In genomic region chr20:32315885-32316284, GRCh38 we compare ENCODE assay signal across 19 cellular contexts. TPM values are rescaled to one million over a fixed set of nuclear protein-coding genes. Genes with fewer than 3 reads are reported as not detected.
A peak's percentile ranks its signal among the peaks of the same experiment; 100 is the strongest.
DNase-seq lines count a peak whose midpoint lies in the region; ATAC-seq, FAIRE-seq and TF ChIP-seq lines count a peak whose summit lies in the region.
"Had no signal": no experiment of that assay in that cellular context is flagged by ENCODE, and none has a peak within 500 bp of the region (broad histone marks: within the 10 kb centered on the region; RNA-seq: fewer than 3 reads in every experiment).

No MANE protein-coding gene starts in this region.

- no peak for DNase-seq in activated T-cell treated with anti-CD3 and anti-CD28 coated beads, Interleukin-2, amount 50 U/mL, for 24 hours
- DNase-seq in activated T-cell treated with anti-CD3 and anti-CD28 coated beads, Interleukin-2, amount 50 U/mL, for 48 hours, result no peak
- DNase-seq in LHCN-M2 (ENCODE audit: low read depth), result peak; percentile 72
- no peak for DNase-seq in activated naive CD8-positive, alpha-beta T cell treated with anti-CD3 and anti-CD28 coated beads, Interleukin-2, amount 50 U/mL, for 24 hours
- DNase-seq in pancreas, result peak in 4 of 6 donors; percentile 75 to 87 (median 82)
- no peak for DNase-seq in COLO829 (ENCODE audit: low spot score)
- DNase-seq in NOMO-1 treated with dmso at 0.1 percent for 144 hours (lab: John Stamatoyannopoulos, UW; ENCODE audit: unreplicated experiment), result no peak
- DNase-seq: DMS 273 treated with DMSO at 0.1 percent for 48 hours, GDM1, HCEC 1CT, MV-4-11, NCI-H1417, NCI-H2029 treated with DMSO at 0.1 percent for 48 hours, NCI-H446 treated with DMSO at 0.1 percent for 48 hours had no signal

- 32 to 34% methylated on average over 2 of the region's 2 CpGs for WGBS in pancreas, 2 donors

- peak overlapping the region; percentile 73 to 88 (median 76) for H3K27ac ChIP-seq in pancreas
- H3K27ac ChIP-seq: BLaER1 had no signal

- H3K4me3 Mint-ChIP-seq in activated T-cell treated with anti-CD3 and anti-CD28 coated beads, Interleukin-2, amount 50 U/mL, for 24 hours, result no peak overlapping the region
- H3K4me3 Mint-ChIP-seq in activated naive CD8-positive, alpha-beta T cell treated with anti-CD3 and anti-CD28 coated beads, Interleukin-2, amount 50 U/mL, for 24 hours, result no peak overlapping the region

- no peak for FAIRE-seq in pancreas (lab: Jason Lieb, UNC)
- FAIRE-seq: A204.1, GM12891, GM18507 had no signal

- no peaks in the 10 kb centered on the region for H3K9me3 Mint-ChIP-seq in activated T-cell treated with anti-CD3 and anti-CD28 coated beads, Interleukin-2, amount 50 U/mL, for 24 hours
- no peaks in the 10 kb centered on the region for H3K9me3 Mint-ChIP-seq in activated naive CD8-positive, alpha-beta T cell treated with anti-CD3 and anti-CD28 coated beads, Interleukin-2, amount 50 U/mL, for 24 hours

- no peaks in the 10 kb centered on the region for H3K27me3 Mint-ChIP-seq in activated T-cell treated with anti-CD3 and anti-CD28 coated beads, Interleukin-2, amount 50 U/mL, for 24 hours
- H3K27me3 Mint-ChIP-seq in activated naive CD8-positive, alpha-beta T cell treated with anti-CD3 and anti-CD28 coated beads, Interleukin-2, amount 50 U/mL, for 24 hours, result no peaks in the 10 kb centered on the region

- ATAC-seq in activated naive CD8-positive, alpha-beta T cell treated with anti-CD3 and anti-CD28 coated beads, Interleukin-2, amount 50 U/mL, for 24 hours, result no peak
- ATAC-seq in pancreas (peak; percentile 87 to 91 (median 90)), GM21515 (IDR thresholded peaks at IDR 0.05; ENCODE audit: unreplicated experiment) (no peak)

- H3K9me3 ChIP-seq in pancreas, result no peaks in the 10 kb centered on the region
- H3K9me3 ChIP-seq: BLaER1 had no signal

- H3K36me3 Mint-ChIP-seq in activated T-cell treated with anti-CD3 and anti-CD28 coated beads, Interleukin-2, amount 50 U/mL, for 24 hours (ENCODE audit: low read depth), result peaks cover 88% of the 10 kb centered on the region
- H3K36me3 Mint-ChIP-seq in activated naive CD8-positive, alpha-beta T cell treated with anti-CD3 and anti-CD28 coated beads, Interleukin-2, amount 50 U/mL, for 24 hours (ENCODE audit: low read depth), result peaks cover 72% of the 10 kb centered on the region

- peak overlapping the region in 2 of 4 donors; percentile 29 for H3K4me3 ChIP-seq in pancreas
- H3K4me3 ChIP-seq: BLaER1 had no signal

- peaks cover 0 to 6% (median 0%) of the 10 kb centered on the region in 3 donors for H3K4me1 ChIP-seq in pancreas
- H3K4me1 ChIP-seq: BLaER1 had no signal

- intact Hi-C loops in pancreas (cut with DNase I), result no loop called here

- TF ChIP-seq CTCF in pancreas (IDR thresholded peaks at IDR 0.05), result no peak

- H3K27me3 ChIP-seq in pancreas, result no peaks in the 10 kb centered on the region
- H3K27me3 ChIP-seq: BLaER1 had no signal

- peak overlapping the region; percentile 88 for H3K27ac Mint-ChIP-seq in activated T-cell treated with anti-CD3 and anti-CD28 coated beads, Interleukin-2, amount 50 U/mL, for 24 hours
- peak overlapping the region; percentile 52 for H3K27ac Mint-ChIP-seq in activated naive CD8-positive, alpha-beta T cell treated with anti-CD3 and anti-CD28 coated beads, Interleukin-2, amount 50 U/mL, for 24 hours

- H3K36me3 ChIP-seq in pancreas, result peaks cover 0 to 8% (median 3%) of the 10 kb centered on the region in 3 donors

- peaks cover 25% of the 10 kb centered on the region for H3K4me1 Mint-ChIP-seq in activated T-cell treated with anti-CD3 and anti-CD28 coated beads, Interleukin-2, amount 50 U/mL, for 24 hours (ENCODE audit: low read depth)
- H3K4me1 Mint-ChIP-seq in activated naive CD8-positive, alpha-beta T cell treated with anti-CD3 and anti-CD28 coated beads, Interleukin-2, amount 50 U/mL, for 24 hours, result peaks cover 17% of the 10 kb centered on the region

RNA-seq across cellular contexts. Expression of gene KIF3B, which starts 38.4 kb away (rescaled TPM):
- total RNA-seq in LHCN-M2 (2014; rRNA removed), result 18.0 and 18.8 TPM in 2 replicates
- polyA plus RNA-seq in LHCN-M2 (2012), result 14.5 TPM
- 10 to 100 TPM; 23.7 to 35.4 (median 27.9) TPM for total RNA-seq in pancreas
- polyA plus RNA-seq in pancreas, result 10 to 100 TPM; 11.0 to 19.4 TPM

RNA-seq across cellular contexts. Expression of gene ASXL1, which starts 42.2 kb away (rescaled TPM):
- total RNA-seq in LHCN-M2 (2014; rRNA removed), result 23.3 and 28.4 TPM in 2 replicates
- 20.7 TPM for polyA plus RNA-seq in LHCN-M2 (2012)
- 10 to 100 TPM; 32.9 to 57.7 (median 34.5) TPM for total RNA-seq in pancreas
- 10 to 100 TPM; 41.5 to 49.4 TPM for polyA plus RNA-seq in pancreas

Comparison
In these comparisons a context has a peak if more than half of its experiments do, and no peak if none do; other contexts are left out.
1. DNase-seq: peak in LHCN-M2 (single experiment) and pancreas (4 of 6); none in activated T-cell treated with anti-CD3 and anti-CD28 coated beads, Interleukin-2, amount 50 U/mL, for 24 hours (single experiment), activated T-cell treated with anti-CD3 and anti-CD28 coated beads, Interleukin-2, amount 50 U/mL, for 48 hours (0 of 2), activated naive CD8-positive, alpha-beta T cell treated with anti-CD3 and anti-CD28 coated beads, Interleukin-2, amount 50 U/mL, for 24 hours (single experiment), COLO829 (single experiment) and NOMO-1 treated with dmso at 0.1 percent for 144 hours (single experiment).
2. ATAC-seq: peak in pancreas (4 of 4); none in activated naive CD8-positive, alpha-beta T cell treated with anti-CD3 and anti-CD28 coated beads, Interleukin-2, amount 50 U/mL, for 24 hours (single experiment) and GM21515 (single experiment).